In the genomic region with DNA sequence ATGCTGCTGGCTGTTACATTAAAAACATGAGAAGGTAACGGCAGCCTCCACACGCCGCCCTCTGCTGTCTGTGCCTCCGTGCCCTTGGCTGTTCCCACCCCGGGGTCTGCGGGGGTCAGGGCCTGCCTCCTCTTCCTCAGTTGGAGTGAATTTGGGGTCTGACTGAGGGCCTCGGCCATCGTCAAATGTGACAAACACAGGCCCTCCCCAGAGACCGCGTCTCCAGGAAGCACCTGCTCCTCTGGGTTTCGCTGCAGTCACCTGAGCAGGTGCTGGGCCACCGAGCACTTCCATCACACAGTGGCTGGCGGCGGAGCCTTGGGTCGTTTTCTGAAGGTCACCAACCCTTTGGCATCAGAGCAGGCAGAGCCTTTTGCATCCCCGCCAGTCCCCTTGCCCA, we compare ENCODE assay signal across 12 cellular contexts.
DNase-seq lines count a peak whose midpoint lies in the region; ATAC-seq, FAIRE-seq and TF ChIP-seq lines count a peak whose summit lies in the region.
"Had no signal": no experiment of that assay in that cellular context is flagged by ENCODE, and none has a peak within 500 bp of the region (broad histone marks: within the 10 kb centered on the region; RNA-seq: fewer than 3 reads in every experiment).

No MANE protein-coding gene starts in this region.

- no peak overlapping the region for H4K5ac ChIP-seq in H1 (ENCODE audit: insufficient read length, low read depth, low read length)

- DNase-seq in GM13976 (ENCODE audit: low spot score) (peak; percentile 69), H1 (ENCODE audit: low read depth in 1 of 2, low spot score in 2 of 2) (no peak), smooth muscle cell (lab: John Stamatoyannopoulos, UW; ENCODE audit: unreplicated experiment) (no peak), right lobe of liver (no peak), ureter (ENCODE audit: low spot score) (no peak)
- DNase-seq: activated CD4-positive, alpha-beta memory T cell treated with anti-CD3 and anti-CD28 coated beads for 36 hours; NCI-H446 had no signal

- no peaks in the 10 kb centered on the region; the same call in 1 of the 2 replicates for H3K79me1 ChIP-seq in H1 (ENCODE audit: low read depth, low read length)

- H2BK120ac ChIP-seq in H1 (replicated peaks; ENCODE audit: low read depth, low read length): no peak overlapping the region

- no peak for TF ChIP-seq RAD21 in H1 (IDR thresholded peaks at IDR 0.05 in 1 of 2, conservative IDR thresholded peaks at IDR 0.05 in 1 of 2; ENCODE audit: low read depth in 2 of 2, low read length in 2 of 2)

- no peak overlapping the region for H2BK12ac ChIP-seq in H1 (ENCODE audit: low read depth, low read length)

- H2AK5ac ChIP-seq in H1 (ENCODE audit: low read depth, low read length): no peak overlapping the region

- peak overlapping the region; percentile 59; the same call in 1 of the 2 replicates for H4K8ac ChIP-seq in H1 (ENCODE audit: extremely low read depth, insufficient read depth, low read length)

- no peak overlapping the region for H3K4ac ChIP-seq in H1 (replicated peaks; ENCODE audit: insufficient read length, low read depth, low read length)

- no peak for FAIRE-seq in H1 (lab: Jason Lieb, UNC)
- FAIRE-seq: K562 had no signal

- H3K18ac ChIP-seq in H1 (ENCODE audit: extremely low read depth, low read length): no peak overlapping the region

- H4K91ac ChIP-seq in H1 (replicated peaks; ENCODE audit: insufficient read length, low read length): peak overlapping the region; percentile 17

- intact Hi-C loops in right lobe of liver (cut with DNase I): no loop called here

- no peak overlapping the region for H2BK15ac ChIP-seq in H1 (ENCODE audit: low read length)

- no peak overlapping the region for H3K4me3 ChIP-seq in H1 (ENCODE audit: extremely low read depth in 1 of 4, insufficient read depth in 2 of 4, low read depth in 3 of 4, low read length in 4 of 4)
- no peak overlapping the region for H3K4me3 ChIP-seq in smooth muscle cell
- H3K4me3 ChIP-seq in right lobe of liver: no peak overlapping the region
- H3K4me3 ChIP-seq: K562 had no signal

- no peak overlapping the region for H3K23ac ChIP-seq in H1 (ENCODE audit: insufficient read length)

- TF ChIP-seq CTCF in GM13976 (IDR thresholded peaks at IDR 0.05; ENCODE audit: borderline replicate concordance, control extremely low read depth, extremely low read depth, insufficient read depth, missing control alignments) (no peak), H1 (IDR thresholded peaks at IDR 0.05; ENCODE audit: control extremely low read depth in 1 of 3, insufficient read depth in 1 of 3, low read depth in 1 of 3, low read length in 3 of 3) (no peak), smooth muscle cell (IDR thresholded peaks at IDR 0.05; ENCODE audit: borderline replicate concordance, insufficient read depth, poor library complexity, severe bottlenecking) (no peak), right lobe of liver (IDR thresholded peaks at IDR 0.05) (no peak)

- in situ Hi-C loops in GM13976 (cut with MboI; ENCODE audit: low sequenced_read_pairs, unreplicated experiment): no loop called here

- no peak overlapping the region for H3K14ac ChIP-seq in H1 (ENCODE audit: insufficient read length)

- H3K79me2 ChIP-seq in H1 (ENCODE audit: control insufficient read depth in 1 of 2, insufficient read depth in 2 of 2, low read length in 2 of 2) (no peaks in the 10 kb centered on the region), smooth muscle cell (ENCODE audit: low read depth) (no peaks in the 10 kb centered on the region)

- H3K4me1 ChIP-seq in H1 (replicated peaks in 1 of 4; ENCODE audit: control insufficient read depth in 3 of 4, insufficient read depth in 4 of 4, low read length in 3 of 4) (peaks cover 0 to 10% (median 7%) of the 10 kb centered on the region in 4 experiments; a peak in 6 of 7 replicates), smooth muscle cell (ENCODE audit: low read depth) (peaks cover 6% of the 10 kb centered on the region), right lobe of liver (no peaks in the 10 kb centered on the region)

- H2AFZ ChIP-seq in H1 (ENCODE audit: low read length) (no peak overlapping the region), smooth muscle cell (ENCODE audit: low read depth) (no peak overlapping the region)

- CTCF ChIA-PET in H1 (lab: Charles Lee; ENCODE audit: partially characterized antibody): no interaction called here

- POLR2A ChIA-PET in H1 (lab: Charles Lee; ENCODE audit: partially characterized antibody): no interaction called here

- H3K27ac ChIP-seq in H1 (ENCODE audit: low read depth, low read length) (no peak overlapping the region), smooth muscle cell (ENCODE audit: low read depth) (no peak overlapping the region), right lobe of liver (no peak overlapping the region)
- H3K27ac ChIP-seq: neutrophil had no signal

- TF ChIP-seq POLR2A in H1 (IDR thresholded peaks at IDR 0.05; ENCODE audit: control extremely low read depth in 1 of 2, low read depth in 2 of 2, low read length in 2 of 2) (no peak), right lobe of liver (IDR thresholded peaks at IDR 0.05) (no peak)

- H3K23me2 ChIP-seq in H1 (ENCODE audit: low read depth, low read length): no peaks in the 10 kb centered on the region

- 88% methylated on average over 16 of the region's 16 CpGs; no CpG with 5 or more reads in 1 of the 2 experiments for WGBS in H1 (ENCODE audit: extremely low coverage in 1 of 2, insufficient coverage in 1 of 2, insufficient read length in 1 of 2, insufficient replicate concordance in 2 of 2, low coverage in 1 of 2, low lambda C conversion rate in 2 of 2, missing lambda C conversion rate in 1 of 2), 2 experiments
- WGBS in smooth muscle cell (ENCODE audit: low lambda C conversion rate): 97% methylated on average over 16 of the region's 16 CpGs
- WGBS in right lobe of liver (ENCODE audit: insufficient coverage, low coverage, low lambda C conversion rate, missing lambda C conversion rate): 91% methylated on average over 6 of the region's 16 CpGs

- no peaks in the 10 kb centered on the region for H4K20me1 ChIP-seq in H1 (replicated peaks in 1 of 2; ENCODE audit: control insufficient read depth in 1 of 2, insufficient read depth in 2 of 2, low read length in 2 of 2)
- no peaks in the 10 kb centered on the region for H4K20me1 ChIP-seq in smooth muscle cell (ENCODE audit: low read depth)

- H3F3A ChIP-seq in smooth muscle cell (ENCODE audit: low read depth): no peaks in the 10 kb centered on the region

- H3K56ac ChIP-seq in H1 (replicated peaks; ENCODE audit: insufficient read length, low read depth, low read length): no peak overlapping the region

- no peak overlapping the region for H2BK5ac ChIP-seq in H1 (ENCODE audit: low read depth, low read length)

- H3K27me3 ChIP-seq in H1 (replicated peaks in 1 of 4; ENCODE audit: control insufficient read depth in 3 of 4, extremely low read depth in 1 of 4, insufficient read depth in 3 of 4, low read length in 3 of 4): no peaks in the 10 kb centered on the region
- H3K27me3 ChIP-seq in smooth muscle cell (ENCODE audit: low read depth): no peaks in the 10 kb centered on the region
- H3K27me3 ChIP-seq in right lobe of liver: no peaks in the 10 kb centered on the region
- H3K27me3 ChIP-seq: neutrophil had no signal

- H3K9ac ChIP-seq in H1 (replicated peaks in 1 of 4; ENCODE audit: extremely low read depth in 1 of 4, low read depth in 3 of 4, low read length in 3 of 4) (no peak overlapping the region), smooth muscle cell (ENCODE audit: low read depth) (no peak overlapping the region)

- ATAC-seq in GM21390 (IDR thresholded peaks at IDR 0.05; ENCODE audit: unreplicated experiment) (peak; percentile 43), HG03354 (IDR thresholded peaks at IDR 0.05; ENCODE audit: poor library complexity, severe bottlenecking, unreplicated experiment) (peak; percentile 57), right lobe of liver (no peak), HG03097 (IDR thresholded peaks at IDR 0.05; ENCODE audit: low FRiP score, unreplicated experiment) (no peak)
- ATAC-seq: K562 had no signal

- H3K9me3 ChIP-seq in H1 (ENCODE audit: insufficient read depth in 2 of 2, low read depth in 1 of 2, low read length in 1 of 2) (no peaks in the 10 kb centered on the region), smooth muscle cell (replicated peaks; ENCODE audit: low read depth) (no peaks in the 10 kb centered on the region), right lobe of liver (no peaks in the 10 kb centered on the region)
- H3K9me3 ChIP-seq: neutrophil had no signal

- H3K36me3 ChIP-seq in H1 (ENCODE audit: control insufficient read depth in 2 of 4, insufficient read depth in 4 of 4, low read length in 3 of 4) (no peaks in the 10 kb centered on the region; a peak in 1 of 8 replicates), smooth muscle cell (ENCODE audit: low read depth) (no peaks in the 10 kb centered on the region), right lobe of liver (no peaks in the 10 kb centered on the region)

- H2BK20ac ChIP-seq in H1 (ENCODE audit: low read length): no peak overlapping the region

- TF ChIP-seq EP300 in H1 (IDR thresholded peaks at IDR 0.05; ENCODE audit: borderline replicate concordance in 1 of 2, low read depth in 2 of 2, low read length in 2 of 2): no peak

- no peak overlapping the region for H3K4me2 ChIP-seq in H1 (ENCODE audit: insufficient read depth in 1 of 2, low read depth in 2 of 2, low read length in 2 of 2)
- no peak overlapping the region for H3K4me2 ChIP-seq in smooth muscle cell

TF ChIP-seq in H1, 55 proteins besides CTCF, POLR2A, EP300 and RAD21 (continues in another document):
- no peak for TF ChIP-seq SIX5 (IDR thresholded peaks at IDR 0.05; ENCODE audit: low read depth, low read length)

Comparison
In these comparisons a context has a peak if more than half of its experiments do, and no peak if none do; other contexts are left out.
1. ATAC-seq: peak in GM21390 (single experiment) and HG03354 (single experiment); none in right lobe of liver (0 of 4) and HG03097 (single experiment).